ENCODE assay signal across 1 cellular context in genomic region chr2:127106998-127107621, GRCh38.
TF ChIP-seq lines count a peak whose summit lies in the region.

BIN1 (minus strand) TSS chr2:127107154; CDS start chr2:127106943, 211 bp downstream.

TF ChIP-seq in SK-N-SH, 30 proteins besides CTCF, POLR2A, EP300 and RAD21 (continued from another document):
- TF ChIP-seq REST (IDR thresholded peaks at IDR 0.05; ENCODE audit: low read depth, low read length) (no peak), NRF1 (IDR thresholded peaks at IDR 0.05; ENCODE audit: low read depth, low read length) (peak; percentile 58), CHD2 (IDR thresholded peaks at IDR 0.05; ENCODE audit: low read length, partially characterized antibody) (peak; percentile 30), JUND (IDR thresholded peaks at IDR 0.05) (no peak), TAF1 (IDR thresholded peaks at IDR 0.05; ENCODE audit: borderline replicate concordance, low read depth, low read length) (peak; percentile 51)
